ENCODE assay signal across 30 cellular contexts in genomic region chr9:92030367-92030766, GRCh38.
"Had no signal": no experiment of that assay in that cellular context is flagged by ENCODE, and none has a peak within 500 bp of the region (broad histone marks: within the 10 kb centered on the region; RNA-seq: fewer than 3 reads in every experiment).

No MANE protein-coding gene starts in this region.

- DNase-seq: activated CD4-positive, alpha-beta memory T cell treated with anti-CD3 and anti-CD28 coated beads, Interleukin-2, amount 10 ng/mL, durations not matched to agents 7 days and 5 days; activated CD4-positive, alpha-beta T cell treated with anti-CD3 and anti-CD28 coated beads for 1 hour; activated CD4-positive, alpha-beta T cell treated with anti-CD3 and anti-CD28 coated beads for 48 hours; activated CD4-positive, CD25-positive, alpha-beta regulatory T cell; activated CD8-positive, alpha-beta memory T cell treated with anti-CD3 and anti-CD28 coated beads for 24 hours; activated CD8-positive, alpha-beta memory T cell treated with anti-CD3 and anti-CD28 coated beads, Interleukin-2, amount 10 ng/mL, durations not matched to agents 7 days and 5 days; activated CD8-positive, alpha-beta memory T cell treated with anti-CD3 and anti-CD28 coated beads, Interleukin-2, amount 50 U/mL, for 48 hours; activated effector memory CD4-positive, alpha-beta T cell treated with anti-CD3 and anti-CD28 coated beads, Interleukin-2, amount 50 U/mL, for 16 hours; activated naive CD4-positive, alpha-beta T cell; activated naive CD4-positive, alpha-beta T cell treated with anti-CD3 and anti-CD28 coated beads, Interleukin-2, amount 50 U/mL, for 16 hours; activated naive CD8-positive, alpha-beta T cell treated with anti-CD3 and anti-CD28 coated beads for 36 hours; activated T-cell treated with anti-CD3 and anti-CD28 coated beads, Interleukin-2, amount 50 U/mL, for 48 hours; amniotic stem cell; aorta; brain microvascular endothelial cell; central memory CD4-positive, alpha-beta T cell; NCI-H1105 treated with DMSO at 0.1 percent for 48 hours; NCI-H1436; NCI-H1694; NCI-H1930; NCI-H2081 treated with DMSO at 0.1 percent for 48 hours; NCI-H345; NCI-H524 treated with DMSO at 0.1 percent for 48 hours; NK-92 treated with Interleukin-12 subunit alpha and Interleukin-12 subunit beta, amount 100 ng/mL, for 24 hours; OCI-M1; Right ventricle myocardium superior; SW 1271; T-helper 1 cell; T1000; WERI-Rb-1 had no signal

- H3K27me3 ChIP-seq: brain microvascular endothelial cell had no signal

- H3K4me1 Mint-ChIP-seq: activated CD4-positive, alpha-beta memory T cell treated with anti-CD3 and anti-CD28 coated beads, Interleukin-2, amount 10 ng/mL, durations not matched to agents 7 days and 5 days; activated CD8-positive, alpha-beta memory T cell treated with anti-CD3 and anti-CD28 coated beads, Interleukin-2, amount 10 ng/mL, durations not matched to agents 7 days and 5 days; activated naive CD8-positive, alpha-beta T cell treated with anti-CD3 and anti-CD28 coated beads for 36 hours had no signal

- H3K9me3 Mint-ChIP-seq: activated CD4-positive, alpha-beta memory T cell treated with anti-CD3 and anti-CD28 coated beads, Interleukin-2, amount 10 ng/mL, durations not matched to agents 7 days and 5 days; activated naive CD8-positive, alpha-beta T cell treated with anti-CD3 and anti-CD28 coated beads for 36 hours had no signal

- ATAC-seq: activated CD8-positive, alpha-beta memory T cell treated with anti-CD3 and anti-CD28 coated beads, Interleukin-2, amount 10 ng/mL, durations not matched to agents 7 days and 5 days had no signal

- H3K27ac ChIP-seq: brain microvascular endothelial cell, WERI-Rb-1 had no signal

- H3K27me3 Mint-ChIP-seq: activated CD4-positive, alpha-beta memory T cell treated with anti-CD3 and anti-CD28 coated beads, Interleukin-2, amount 10 ng/mL, durations not matched to agents 7 days and 5 days; activated CD8-positive, alpha-beta memory T cell treated with anti-CD3 and anti-CD28 coated beads, Interleukin-2, amount 10 ng/mL, durations not matched to agents 7 days and 5 days; activated naive CD8-positive, alpha-beta T cell treated with anti-CD3 and anti-CD28 coated beads for 36 hours had no signal

- H3K27ac Mint-ChIP-seq: activated CD4-positive, alpha-beta memory T cell treated with anti-CD3 and anti-CD28 coated beads, Interleukin-2, amount 10 ng/mL, durations not matched to agents 7 days and 5 days; activated CD8-positive, alpha-beta memory T cell treated with anti-CD3 and anti-CD28 coated beads, Interleukin-2, amount 10 ng/mL, durations not matched to agents 7 days and 5 days; activated naive CD8-positive, alpha-beta T cell treated with anti-CD3 and anti-CD28 coated beads for 36 hours had no signal

- H3K4me3 Mint-ChIP-seq: activated CD4-positive, alpha-beta memory T cell treated with anti-CD3 and anti-CD28 coated beads, Interleukin-2, amount 10 ng/mL, durations not matched to agents 7 days and 5 days; activated CD8-positive, alpha-beta memory T cell treated with anti-CD3 and anti-CD28 coated beads, Interleukin-2, amount 10 ng/mL, durations not matched to agents 7 days and 5 days; activated naive CD8-positive, alpha-beta T cell treated with anti-CD3 and anti-CD28 coated beads for 36 hours had no signal
